34 cellular contexts compared by ENCODE assay signal in the genomic region with DNA sequence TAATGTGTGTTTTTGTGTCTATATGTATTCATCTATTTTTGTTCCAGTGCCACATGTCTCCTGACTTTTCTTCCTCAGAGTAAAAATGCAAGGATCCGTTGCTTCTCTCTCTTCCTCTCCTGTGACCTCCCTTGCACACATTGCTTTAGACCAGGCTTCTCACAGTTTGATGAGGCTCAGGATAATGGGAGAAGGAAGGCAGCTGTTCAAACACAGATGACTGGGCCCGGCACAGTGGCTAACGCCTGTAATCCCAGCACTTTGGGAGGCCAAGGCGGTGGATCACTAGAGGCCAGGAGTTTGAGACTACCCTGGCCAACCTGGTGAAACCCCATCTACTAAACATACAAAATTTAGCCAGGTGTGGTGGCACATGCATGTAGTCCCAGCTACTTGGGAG.
"Had no signal": no experiment of that assay in that cellular context is flagged by ENCODE, and none has a peak within 500 bp of the region (broad histone marks: within the 10 kb centered on the region; RNA-seq: fewer than 3 reads in every experiment).

No MANE protein-coding gene starts in this region.

- H3K27ac ChIP-seq: brain microvascular endothelial cell, coronary artery, gastroesophageal sphincter, parathyroid adenoma, psoas muscle, sigmoid colon, stomach, thyroid gland, upper lobe of left lung, vagina, WERI-Rb-1 had no signal

- H2AFZ ChIP-seq: parathyroid adenoma had no signal

- H3K4me2 ChIP-seq: smooth muscle cell had no signal

- H3K79me2 ChIP-seq: parathyroid adenoma had no signal

- H3K9ac ChIP-seq: parathyroid adenoma had no signal

- DNase-seq: activated CD4-positive, alpha-beta T cell treated with anti-CD3 and anti-CD28 coated beads for 48 hours; activated CD4-positive, alpha-beta T cell treated with anti-CD3 and anti-CD28 coated beads, Interleukin-2, amount 50 U/mL, for 48 hours; activated CD8-positive, alpha-beta memory T cell treated with anti-CD3 and anti-CD28 coated beads, Interleukin-2, amount 50 U/mL, for 4 hours; activated effector memory CD4-positive, alpha-beta T cell treated with anti-CD3 and anti-CD28 coated beads, Interleukin-2, amount 50 U/mL, for 16 hours; activated naive CD4-positive, alpha-beta T cell treated with anti-CD3 and anti-CD28 coated beads, Interleukin-2, amount 50 U/mL, for 16 hours; activated T-cell treated with anti-CD3 and anti-CD28 coated beads, Interleukin-2, amount 50 U/mL, for 1 hour; amniotic stem cell; brain microvascular endothelial cell; head of caudate nucleus; hippocampal formation; immature natural killer cell; kidney; left colon; mammary epithelial cell; naive B cell; occipital lobe; psoas muscle; sigmoid colon; stimulated activated CD4-positive, alpha-beta T cell treated with anti-CD3 and anti-CD28 coated beads, Interleukin-1b, Interleukin-23, amount 100 ng/mL, for 48 hours; stimulated activated CD4-positive, alpha-beta T cell treated with anti-CD3 and anti-CD28 coated beads, Interleukin-4, amount 100 ng/mL, for 4 hours; stimulated activated CD8-positive, alpha-beta memory T cell treated with anti-CD3 and anti-CD28 coated beads, Interleukin-4, amount 100 ng/mL, for 48 hours; stomach; T1000; thyroid gland; upper lobe of left lung; WERI-Rb-1 had no signal

- H3K27me3 ChIP-seq: brain microvascular endothelial cell, gastroesophageal sphincter, sigmoid colon, stomach, thyroid gland, upper lobe of left lung, vagina had no signal

- FAIRE-seq: astrocyte, endothelial cell of umbilical vein, kidney had no signal

- H3K4me1 ChIP-seq: gastroesophageal sphincter, parathyroid adenoma, psoas muscle, sigmoid colon, thyroid gland, upper lobe of left lung, vagina had no signal

- ATAC-seq: activated CD4-positive, CD25-positive, alpha-beta regulatory T cell treated with anti-CD3 and anti-CD28 coated beads, Interleukin-2, amount 50 U/mL, for 24 hours; gastroesophageal sphincter; left colon; psoas muscle had no signal

- H3K4me3 ChIP-seq: coronary artery, gastroesophageal sphincter, psoas muscle, sigmoid colon, smooth muscle cell, stomach, thyroid gland, upper lobe of left lung, vagina had no signal

- H3K36me3 ChIP-seq: brain microvascular endothelial cell, gastroesophageal sphincter, sigmoid colon, stomach, thyroid gland, upper lobe of left lung, vagina, WERI-Rb-1 had no signal

- H3K9me3 ChIP-seq: thyroid gland, upper lobe of left lung, vagina had no signal
